8 cellular contexts compared by ENCODE assay signal in genomic region chr12:14995583-14996425, GRCh38. TPM values are rescaled to one million over a fixed set of nuclear protein-coding genes. Genes with fewer than 3 reads are reported as not detected.
DNase-seq lines count a peak whose midpoint lies in the region; ATAC-seq and TF ChIP-seq lines count a peak whose summit lies in the region.

No MANE protein-coding gene starts in this region.

- peak; percentile 54 for TF ChIP-seq CTCF in BE2C (IDR thresholded peaks at IDR 0.05; ENCODE audit: low read depth, low read length)
- peak; percentile 41 to 80 for TF ChIP-seq CTCF in tibial artery (IDR thresholded peaks at IDR 0.05)

- H3K4me3 Mint-ChIP-seq in immature natural killer cell, result no peak overlapping the region

- H3K9me3 ChIP-seq in BE2C (no peaks in the 10 kb centered on the region), tibial artery (no peaks in the 10 kb centered on the region)

- DNase-seq in BE2C (no peak), NCI-H2171 treated with DMSO at 0.1 percent for 48 hours (lab: John Stamatoyannopoulos, UW) (peak; percentile 52), amniotic stem cell (lab: John Stamatoyannopoulos, UW) (peak; percentile 34), immature natural killer cell (peak; percentile 49 to 61 (median 60)), tibial artery (no peak), head of caudate nucleus (no peak)

- H3K27ac ChIP-seq in tibial artery, result peak overlapping the region in 1 of 2 donors; percentile 3

- intact Hi-C loops in tibial artery (cut with DNase I; ENCODE audit: low total_unique reads) (loop anchor here (5.0 kb wide), 1 partner anchor 154 kb away; the partner anchor contains the start of gene ART4), head of caudate nucleus (cut with DNase I) (loop anchor here (5.0 kb wide), 1 partner anchor 154 kb away; the partner anchor contains the start of gene ART4)

- peaks cover 3 to 15% (median 3%) of the 10 kb centered on the region in 3 donors for H3K27me3 Mint-ChIP-seq in immature natural killer cell (ENCODE audit: low read depth in 3 of 3)

- no peaks in the 10 kb centered on the region for H3K4me1 ChIP-seq in BE2C
- H3K4me1 ChIP-seq in tibial artery, result peaks cover 0 to 31% (median 11%) of the 10 kb centered on the region in 4 donors

- H3K4me1 Mint-ChIP-seq in immature natural killer cell, result peaks cover 0 to 2% of the 10 kb centered on the region in 2 donors

- no peaks in the 10 kb centered on the region for H3K36me3 ChIP-seq in BE2C
- H3K36me3 ChIP-seq in tibial artery, result no peaks in the 10 kb centered on the region

- H3K9me3 Mint-ChIP-seq in immature natural killer cell, result no peaks in the 10 kb centered on the region

- H3K4me3 ChIP-seq in BE2C (ENCODE audit: low read depth, low read length) (no peak overlapping the region), tibial artery (no peak overlapping the region)

- no peaks in the 10 kb centered on the region for H3K36me3 Mint-ChIP-seq in immature natural killer cell

- peak overlapping the region in 1 of 6 donors; percentile 27 for H3K27ac Mint-ChIP-seq in immature natural killer cell

- no peaks in the 10 kb centered on the region for H3K27me3 ChIP-seq in BE2C
- H3K27me3 ChIP-seq in tibial artery, result no peaks in the 10 kb centered on the region

- ATAC-seq in GM19351 (IDR thresholded peaks at IDR 0.05; ENCODE audit: unreplicated experiment), result peak; percentile 54
- ATAC-seq in HG03139 (IDR thresholded peaks at IDR 0.05; ENCODE audit: unreplicated experiment), result no peak

RNA-seq across cellular contexts. Expression of gene PDE6H, which starts 23.0 kb away (rescaled TPM):
- polyA plus RNA-seq in BE2C (2012; ENCODE audit: insufficient read depth, insufficient read length, low read depth), result not detected
- polyA plus RNA-seq in immature natural killer cell, result not detected

RNA-seq across cellular contexts. Expression of gene ARHGDIB, which starts 34.4 kb away (rescaled TPM):
- 6.1 TPM for polyA plus RNA-seq in BE2C (2012; ENCODE audit: insufficient read depth, insufficient read length, low read depth)
- 1,000 to 10,000 TPM; 2,434 to 4,716 (median 2,863) TPM for polyA plus RNA-seq in immature natural killer cell

RNA-seq across cellular contexts. Expression of gene ERP27, which starts 57.5 kb away (rescaled TPM):
- not detected for polyA plus RNA-seq in BE2C (2012; ENCODE audit: insufficient read depth, insufficient read length, low read depth)
- polyA plus RNA-seq in immature natural killer cell, result 1 to 10 TPM; 2.5 to 3.8 (median 3.8) TPM

Comparison
In these comparisons a context has a peak if more than half of its experiments do, and no peak if none do; other contexts are left out.
1. DNase-seq: peak in NCI-H2171 treated with DMSO at 0.1 percent for 48 hours (single experiment), amniotic stem cell (single experiment) and immature natural killer cell (3 of 3); none in BE2C (single experiment), tibial artery (0 of 2) and head of caudate nucleus (0 of 42).